15 cellular contexts compared by ENCODE assay signal in the genomic region with DNA sequence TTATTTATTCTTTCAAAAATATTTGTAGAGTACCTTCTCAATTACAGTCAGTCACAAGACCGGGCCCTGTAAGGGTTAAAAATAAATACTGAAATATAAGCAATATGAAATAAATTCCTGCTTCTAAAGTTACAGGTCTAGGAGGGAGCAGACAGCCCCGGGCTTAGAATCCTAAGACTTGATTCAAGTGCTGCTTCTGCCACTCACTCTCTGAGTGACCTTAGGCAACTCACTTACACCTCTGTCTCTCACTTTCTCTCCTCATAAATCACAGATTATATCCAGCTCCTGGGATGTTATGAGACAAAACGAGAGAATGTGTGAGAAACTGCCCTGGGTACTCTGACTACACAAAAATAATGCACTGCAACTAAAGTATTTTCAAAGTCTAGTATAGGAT.
"Had no signal": no experiment of that assay in that cellular context is flagged by ENCODE, and none has a peak within 500 bp of the region (broad histone marks: within the 10 kb centered on the region; RNA-seq: fewer than 3 reads in every experiment).

No MANE protein-coding gene starts in this region.

- H3K27me3 ChIP-seq: colonic mucosa, SJSA1 had no signal

- H3K27ac Mint-ChIP-seq: activated CD4-positive, alpha-beta memory T cell treated with anti-CD3 and anti-CD28 coated beads for 36 hours; activated CD8-positive, alpha-beta memory T cell treated with anti-CD3 and anti-CD28 coated beads, Interleukin-2, amount 10 ng/mL, durations not matched to agents 7 days and 5 days had no signal

- H3K27ac ChIP-seq: colonic mucosa, lower lobe of right lung had no signal

- H3K4me3 ChIP-seq: colonic mucosa, lower lobe of right lung, SJSA1 had no signal

- H3K36me3 Mint-ChIP-seq: activated CD4-positive, alpha-beta memory T cell treated with anti-CD3 and anti-CD28 coated beads for 36 hours; activated CD8-positive, alpha-beta memory T cell treated with anti-CD3 and anti-CD28 coated beads, Interleukin-2, amount 10 ng/mL, durations not matched to agents 7 days and 5 days; activated naive CD4-positive, alpha-beta T cell treated with anti-CD3 and anti-CD28 coated beads, Interleukin-2, amount 50 U/mL, for 72 hours; naive thymus-derived CD4-positive, alpha-beta T cell had no signal

- H3K36me3 ChIP-seq: colonic mucosa, lower lobe of right lung, SJSA1 had no signal

- H3K9me3 Mint-ChIP-seq: activated CD4-positive, alpha-beta memory T cell treated with anti-CD3 and anti-CD28 coated beads for 36 hours; activated naive CD4-positive, alpha-beta T cell treated with anti-CD3 and anti-CD28 coated beads, Interleukin-2, amount 50 U/mL, for 72 hours; naive thymus-derived CD4-positive, alpha-beta T cell; stimulated activated naive CD8-positive, alpha-beta T cell treated with anti-CD3 and anti-CD28 coated beads, Interleukin-15, amount 100 ng/mL, for 72 hours had no signal

- DNase-seq: activated CD4-positive, alpha-beta memory T cell treated with anti-CD3 and anti-CD28 coated beads for 36 hours; activated CD4-positive, alpha-beta T cell treated with anti-CD3 and anti-CD28 coated beads for 1 hour; activated CD8-positive, alpha-beta memory T cell treated with anti-CD3 and anti-CD28 coated beads, Interleukin-2, amount 10 ng/mL, durations not matched to agents 7 days and 5 days; activated effector memory CD4-positive, alpha-beta T cell treated with Interleukin-2 at 50 U/mL for 16 hours; activated T-cell treated with anti-CD3 and anti-CD28 coated beads, Interleukin-2, amount 50 U/mL, for 1 hour; caudate nucleus; colonic mucosa; head of caudate nucleus; left cardiac atrium; lower lobe of right lung; naive thymus-derived CD4-positive, alpha-beta T cell; posterior cingulate gyrus; stimulated activated naive CD8-positive, alpha-beta T cell treated with anti-CD3 and anti-CD28 coated beads, Interleukin-15, amount 100 ng/mL, for 72 hours had no signal

- H3K4me1 ChIP-seq: colonic mucosa, lower lobe of right lung had no signal

- H3K4me3 Mint-ChIP-seq: activated CD4-positive, alpha-beta memory T cell treated with anti-CD3 and anti-CD28 coated beads for 36 hours; activated CD8-positive, alpha-beta memory T cell treated with anti-CD3 and anti-CD28 coated beads, Interleukin-2, amount 10 ng/mL, durations not matched to agents 7 days and 5 days; naive thymus-derived CD4-positive, alpha-beta T cell had no signal

- H3K9me3 ChIP-seq: colonic mucosa, lower lobe of right lung, SJSA1 had no signal

- ATAC-seq: activated CD8-positive, alpha-beta memory T cell treated with anti-CD3 and anti-CD28 coated beads, Interleukin-2, amount 10 ng/mL, durations not matched to agents 7 days and 5 days; activated naive CD4-positive, alpha-beta T cell treated with anti-CD3 and anti-CD28 coated beads, Interleukin-2, amount 50 U/mL, for 72 hours; left cardiac atrium; lower lobe of right lung; naive thymus-derived CD4-positive, alpha-beta T cell; stimulated activated naive CD8-positive, alpha-beta T cell treated with anti-CD3 and anti-CD28 coated beads, Interleukin-15, amount 100 ng/mL, for 72 hours had no signal
